Comparison of ENCODE assay signal across 18 cellular contexts in the genomic region with DNA sequence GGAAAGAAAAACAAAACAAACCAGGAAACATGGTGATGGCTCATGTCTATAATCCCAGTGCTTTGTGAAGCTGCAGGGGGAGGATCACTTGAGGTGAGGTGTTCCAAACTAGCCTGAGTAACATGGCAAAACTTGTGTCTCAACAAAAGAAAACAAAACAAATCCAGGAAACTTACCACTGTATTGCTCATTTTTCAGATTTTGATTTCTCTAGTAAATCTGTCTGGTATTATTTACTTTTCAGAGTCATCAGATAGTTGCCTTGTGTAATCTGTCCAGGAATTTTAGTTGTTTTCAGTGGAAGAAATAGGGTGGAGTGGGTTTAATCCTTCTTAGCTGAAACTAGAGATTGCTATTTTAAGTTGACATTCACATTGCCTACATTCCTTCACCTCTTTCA.
A peak's percentile ranks its signal among the peaks of the same experiment; 100 is the strongest.
DNase-seq lines count a peak whose midpoint lies in the region; ATAC-seq and TF ChIP-seq lines count a peak whose summit lies in the region.
"Had no signal": no experiment of that assay in that cellular context is flagged by ENCODE, and none has a peak within 500 bp of the region (broad histone marks: within the 10 kb centered on the region; RNA-seq: fewer than 3 reads in every experiment).

No MANE protein-coding gene starts in this region.

- H3K4me3 Mint-ChIP-seq in mesothelial cell of epicardium: no peak overlapping the region
- H3K4me3 Mint-ChIP-seq in activated naive CD4-positive, alpha-beta T cell treated with anti-CD3 and anti-CD28 coated beads, Interleukin-2, amount 10 ng/mL, durations not matched to agents 7 days and 5 days: no peak overlapping the region
- H3K4me3 Mint-ChIP-seq: H9; stimulated activated memory B cell treated with anti-CD40 and anti-IgM and Interleukin-4, amounts not matched to agents 10 μg/mL and 1 μg/mL and 100 μg/mL, for 72 hours had no signal

- no peak for ATAC-seq in HG02973 (IDR thresholded peaks at IDR 0.05; ENCODE audit: unreplicated experiment)
- ATAC-seq: mucosa of descending colon; psoas muscle; stimulated activated memory B cell treated with anti-CD40 and anti-IgM and Interleukin-4, amounts not matched to agents 10 μg/mL and 1 μg/mL and 100 μg/mL, for 72 hours had no signal

- peak overlapping the region; percentile 84 for H3K27ac Mint-ChIP-seq in mesothelial cell of epicardium
- no peak overlapping the region for H3K27ac Mint-ChIP-seq in activated naive CD4-positive, alpha-beta T cell treated with anti-CD3 and anti-CD28 coated beads, Interleukin-2, amount 10 ng/mL, durations not matched to agents 7 days and 5 days
- H3K27ac Mint-ChIP-seq: activated T-helper 2 cell treated with anti-CD3 and anti-CD28 coated beads, Interferon-gamma antibody, Interleukin-2, Interleukin-4, amounts not matched to agents 10 μg/mL and 5 μg/mL and 100 μg/mL, durations not matched to agents 14 hours and 24 hours and 36 hours; H9; stimulated activated memory B cell treated with anti-CD40 and anti-IgM and Interleukin-4, amounts not matched to agents 10 μg/mL and 1 μg/mL and 100 μg/mL, for 72 hours had no signal

- H3K27me3 Mint-ChIP-seq in mesothelial cell of epicardium (ENCODE audit: low read depth): no peaks in the 10 kb centered on the region
- H3K27me3 Mint-ChIP-seq in activated naive CD4-positive, alpha-beta T cell treated with anti-CD3 and anti-CD28 coated beads, Interleukin-2, amount 10 ng/mL, durations not matched to agents 7 days and 5 days: no peaks in the 10 kb centered on the region
- H3K27me3 Mint-ChIP-seq: stimulated activated memory B cell treated with anti-CD40 and anti-IgM and Interleukin-4, amounts not matched to agents 10 μg/mL and 1 μg/mL and 100 μg/mL, for 72 hours had no signal

- CTCF ChIA-PET in activated naive CD4-positive, alpha-beta T cell treated with anti-CD3 and anti-CD28 coated beads, Interleukin-2, amount 10 ng/mL, durations not matched to agents 7 days and 5 days (lab: Charles Lee): no interaction called here

- no peak overlapping the region for H3K4me3 ChIP-seq in AG10803 (ENCODE audit: low read length)
- H3K4me3 ChIP-seq: cardiac muscle cell, mucosa of descending colon, psoas muscle had no signal

- peaks cover 19% of the 10 kb centered on the region for H3K9me3 Mint-ChIP-seq in mesothelial cell of epicardium
- H3K9me3 Mint-ChIP-seq in activated naive CD4-positive, alpha-beta T cell treated with anti-CD3 and anti-CD28 coated beads, Interleukin-2, amount 10 ng/mL, durations not matched to agents 7 days and 5 days: no peaks in the 10 kb centered on the region
- H3K9me3 Mint-ChIP-seq: activated T-helper 2 cell treated with anti-CD3 and anti-CD28 coated beads, Interferon-gamma antibody, Interleukin-2, Interleukin-4, amounts not matched to agents 10 μg/mL and 5 μg/mL and 100 μg/mL, durations not matched to agents 14 hours and 24 hours and 36 hours; stimulated activated memory B cell treated with anti-CD40 and anti-IgM and Interleukin-4, amounts not matched to agents 10 μg/mL and 1 μg/mL and 100 μg/mL, for 72 hours had no signal

- peaks cover 21% of the 10 kb centered on the region for H3K4me1 Mint-ChIP-seq in mesothelial cell of epicardium
- no peaks in the 10 kb centered on the region for H3K4me1 Mint-ChIP-seq in activated naive CD4-positive, alpha-beta T cell treated with anti-CD3 and anti-CD28 coated beads, Interleukin-2, amount 10 ng/mL, durations not matched to agents 7 days and 5 days
- H3K4me1 Mint-ChIP-seq: H9; stimulated activated memory B cell treated with anti-CD40 and anti-IgM and Interleukin-4, amounts not matched to agents 10 μg/mL and 1 μg/mL and 100 μg/mL, for 72 hours had no signal

- H3K36me3 Mint-ChIP-seq in mesothelial cell of epicardium: no peaks in the 10 kb centered on the region
- no peaks in the 10 kb centered on the region for H3K36me3 Mint-ChIP-seq in activated naive CD4-positive, alpha-beta T cell treated with anti-CD3 and anti-CD28 coated beads, Interleukin-2, amount 10 ng/mL, durations not matched to agents 7 days and 5 days
- H3K36me3 Mint-ChIP-seq: stimulated activated memory B cell treated with anti-CD40 and anti-IgM and Interleukin-4, amounts not matched to agents 10 μg/mL and 1 μg/mL and 100 μg/mL, for 72 hours had no signal

- DNase-seq in AG10803 (ENCODE audit: low read depth) (peak; percentile 36), M059J (ENCODE audit: low read depth) (peak; percentile 86), dedifferentiated amniotic fluid mesenchymal stem cell (ENCODE audit: extremely low spot score) (peak; percentile 92), mesothelial cell of epicardium (ENCODE audit: low spot score in 2 of 2, unreplicated experiment in 2 of 2) (no peak), NCI-H69 (lab: John Stamatoyannopoulos, UW) (no peak)
- no peak for DNase-seq in activated naive CD4-positive, alpha-beta T cell treated with anti-CD3 and anti-CD28 coated beads, Interleukin-2, amount 10 ng/mL, durations not matched to agents 7 days and 5 days
- no peak for DNase-seq in activated T-cell treated with anti-CD3 and anti-CD28 coated beads, Interleukin-2, amount 50 U/mL, for 1 hour
- DNase-seq: activated CD4-positive, alpha-beta T cell treated with anti-CD3 and anti-CD28 coated beads, Interleukin-2, amount 50 U/mL, for 4 hours; C1 segment of cervical spinal cord; erythroblast; H9; mucosa of descending colon; psoas muscle; stimulated activated CD4-positive, alpha-beta T cell treated with anti-CD3 and anti-CD28 coated beads, Interleukin-4, amount 100 ng/mL, for 24 hours had no signal

- TF ChIP-seq CTCF in AG10803 (conservative IDR thresholded peaks at IDR 0.05; ENCODE audit: low read length) (no peak), mesothelial cell of epicardium (IDR thresholded peaks at IDR 0.05; ENCODE audit: unreplicated experiment) (no peak)

Comparison
In these comparisons a context has a peak if more than half of its experiments do, and no peak if none do; other contexts are left out.
1. DNase-seq: peak in AG10803 (single experiment), M059J (single experiment) and dedifferentiated amniotic fluid mesenchymal stem cell (single experiment); none in mesothelial cell of epicardium (0 of 2), activated naive CD4-positive, alpha-beta T cell treated with anti-CD3 and anti-CD28 coated beads, Interleukin-2, amount 10 ng/mL, durations not matched to agents 7 days and 5 days (single experiment), NCI-H69 (single experiment) and activated T-cell treated with anti-CD3 and anti-CD28 coated beads, Interleukin-2, amount 50 U/mL, for 1 hour (single experiment).